In the genomic region with DNA sequence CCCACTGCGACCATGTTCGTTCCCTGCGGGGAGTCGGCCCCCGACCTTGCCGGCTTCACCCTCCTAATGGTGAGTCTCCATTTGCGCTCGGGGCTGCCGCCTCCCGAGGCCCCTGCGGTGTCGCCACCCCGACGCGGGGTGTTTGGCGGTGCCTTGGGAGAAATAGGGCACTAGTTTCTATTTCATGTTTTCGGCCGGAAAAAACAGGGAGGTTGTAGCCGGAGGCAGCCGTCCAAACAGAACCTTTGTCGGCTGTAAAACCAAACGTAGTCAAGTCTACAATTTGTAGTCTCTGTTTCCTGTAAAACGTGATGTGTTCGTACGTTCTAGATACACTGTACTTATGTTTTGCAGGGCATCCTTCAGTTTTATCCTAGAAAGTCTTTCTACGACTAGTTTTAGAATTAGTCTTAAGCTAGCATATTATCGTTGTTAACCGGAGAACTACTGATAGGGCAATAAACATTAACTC, we compare ENCODE assay signal across 8 cellular contexts. TPM values are rescaled to one million over a fixed set of nuclear protein-coding genes. Genes with fewer than 3 reads are reported as not detected.
DNase-seq lines count a peak whose midpoint lies in the region; ATAC-seq and TF ChIP-seq lines count a peak whose summit lies in the region.

No MANE protein-coding gene starts in this region.

- H3K36me3 ChIP-seq in MG63 (peaks cover 36% of the 10 kb centered on the region), endocrine pancreas (ENCODE audit: control insufficient read depth, insufficient read depth, low read length) (no peaks in the 10 kb centered on the region)

- DNase-seq in NCI-H2227 (lab: John Stamatoyannopoulos, UW; ENCODE audit: unreplicated experiment) (peak; percentile 69), NCI-H2227 treated with DMSO at 0.1 percent for 48 hours (lab: John Stamatoyannopoulos, UW) (no peak), MG63 (no peak), omental fat pad (ENCODE audit: low spot score) (no peak), NCI-H1930 (lab: John Stamatoyannopoulos, UW) (no peak), NCI-H1436 treated with DMSO at 0.1 percent for 48 hours (lab: John Stamatoyannopoulos, UW) (no peak)

- peaks cover 24% of the 10 kb centered on the region for H3K4me1 ChIP-seq in endocrine pancreas (ENCODE audit: control insufficient read depth, insufficient read depth, low read length)

- peak; percentile 19 for ATAC-seq in omental fat pad (ENCODE audit: low FRiP score)
- no peak for ATAC-seq in HG02840 (IDR thresholded peaks at IDR 0.05; ENCODE audit: low FRiP score, unreplicated experiment)

- peak overlapping the region; percentile 94 for H3K4me3 ChIP-seq in MG63
- H3K4me3 ChIP-seq in endocrine pancreas (ENCODE audit: control insufficient read depth, insufficient read depth, low read length): peak overlapping the region; percentile 99

- H3K9ac ChIP-seq in endocrine pancreas (ENCODE audit: control insufficient read depth, insufficient read depth, low read length): peak overlapping the region; percentile 90

- no peaks in the 10 kb centered on the region for H3K9me3 ChIP-seq in MG63
- H3K9me3 ChIP-seq in endocrine pancreas (ENCODE audit: control insufficient read depth, low read length): no peaks in the 10 kb centered on the region

- H3K27me3 ChIP-seq in MG63: no peaks in the 10 kb centered on the region
- H3K27me3 ChIP-seq in endocrine pancreas (ENCODE audit: control insufficient read depth, insufficient read depth, low read length): no peaks in the 10 kb centered on the region

- no peak for TF ChIP-seq CTCF in omental fat pad (IDR thresholded peaks at IDR 0.05)

RNA-seq across cellular contexts. Expression of a gene that starts 0.3 kb away (rescaled TPM):
- total RNA-seq in MG63 (2014; rRNA removed; shearing (Covaris generic); ENCODE audit: low replicate concordance): 84.1 and 120 TPM in 2 replicates
- total RNA-seq in omental fat pad: 10 to 100 TPM; 62.8 to 88.0 (median 69.3) TPM

RNA-seq across cellular contexts. Expression of a gene that starts 0.6 kb away (rescaled TPM):
- 3.6 and 6.6 TPM in 2 replicates for total RNA-seq in MG63 (2014; rRNA removed; shearing (Covaris generic); ENCODE audit: low replicate concordance)
- 10 to 100 TPM in 1 of 4 donors, 1 to 10 TPM in 3; 8.2 to 10.9 (median 9.5) TPM for total RNA-seq in omental fat pad

RNA-seq across cellular contexts. Expression of a gene that starts 45.2 kb away (rescaled TPM):
- total RNA-seq in MG63 (2014; rRNA removed; shearing (Covaris generic); ENCODE audit: low replicate concordance): 19.9 and 23.0 TPM in 2 replicates
- total RNA-seq in omental fat pad: 10 to 100 TPM; 16.8 to 29.2 (median 24.8) TPM
